17 cellular contexts compared by ENCODE assay signal in the genomic region with DNA sequence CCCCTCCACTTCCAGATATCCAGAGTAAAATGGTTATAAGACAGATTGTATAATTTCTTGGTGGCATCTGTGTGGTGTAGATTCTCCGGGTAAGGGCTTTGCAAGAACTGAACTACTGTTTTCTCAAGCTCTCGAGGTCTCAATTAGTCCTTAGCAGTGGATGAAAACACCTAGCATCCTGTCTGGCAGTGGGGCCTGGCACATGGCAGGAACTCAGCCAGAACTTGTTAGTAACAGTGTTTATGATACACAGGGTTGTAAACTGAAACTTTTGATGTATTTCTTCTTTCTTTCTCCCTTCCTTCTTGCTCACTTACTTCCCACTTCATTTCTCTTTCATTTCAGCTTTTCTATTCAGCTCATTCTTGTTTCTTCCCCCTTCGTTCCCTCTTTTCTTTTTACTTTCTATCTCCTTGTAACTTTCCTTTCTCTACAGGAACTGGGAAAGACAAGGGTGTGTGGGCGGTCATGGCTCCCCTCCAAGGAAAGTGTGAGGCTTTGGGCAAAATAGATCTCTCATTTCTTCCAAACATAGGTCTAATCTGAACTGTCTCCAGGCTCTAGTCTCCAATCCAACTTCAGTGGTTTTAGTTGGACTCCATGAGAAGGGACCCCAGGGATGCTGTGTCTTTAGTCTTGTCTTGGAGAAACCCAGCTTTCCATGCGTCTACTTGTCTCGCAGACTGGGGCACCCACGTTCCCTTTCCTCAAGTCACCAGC.
DNase-seq lines count a peak whose midpoint lies in the region; TF ChIP-seq lines count a peak whose summit lies in the region.
"Had no signal": no experiment of that assay in that cellular context is flagged by ENCODE, and none has a peak within 500 bp of the region (broad histone marks: within the 10 kb centered on the region; RNA-seq: fewer than 3 reads in every experiment).

No MANE protein-coding gene starts in this region.

- H3K4me3 ChIP-seq in adipocyte (ENCODE audit: low read length): peak overlapping the region; percentile 54
- no peak overlapping the region for H3K4me3 ChIP-seq in right atrium auricular region
- H3K4me3 ChIP-seq in skeletal muscle tissue (ENCODE audit: low read length in 3 of 3): no peak overlapping the region
- H3K4me3 ChIP-seq: GM12878, psoas muscle, SJSA1 had no signal

- no peaks in the 10 kb centered on the region for H3K36me3 ChIP-seq in adipocyte (ENCODE audit: control insufficient read depth, insufficient read depth, low read length, severe bottlenecking)
- no peaks in the 10 kb centered on the region for H3K36me3 ChIP-seq in right atrium auricular region
- H3K36me3 ChIP-seq in skeletal muscle tissue (ENCODE audit: control insufficient read depth in 3 of 3, insufficient read depth in 3 of 3, low read length in 3 of 3): no peaks in the 10 kb centered on the region
- H3K36me3 ChIP-seq: SJSA1 had no signal

- DNase-seq in Daoy (ENCODE audit: low read depth) (peak; percentile 12), adipocyte (ENCODE audit: low read depth) (peak; percentile 24), right atrium auricular region (ENCODE audit: low spot score) (peak; percentile 72), mesenteric fat pad (ENCODE audit: low spot score) (no peak), HuH-7.5 (ENCODE audit: low spot score) (no peak), chondrocyte (ENCODE audit: low spot score) (no peak), 8988T (no peak)
- DNase-seq: activated CD4-positive, alpha-beta T cell treated with anti-CD3 and anti-CD28 coated beads for 1 hour; activated gamma-delta T cell; foreskin keratinocyte; NCI-H1694 treated with DMSO at 0.1 percent for 48 hours; T-helper 9 cell had no signal

- H3K4me3 Mint-ChIP-seq in chondrocyte (ENCODE audit: unreplicated experiment): no peak overlapping the region
- H3K4me3 Mint-ChIP-seq: stimulated activated naive CD8-positive, alpha-beta T cell treated with anti-CD3 and anti-CD28 coated beads, Interleukin-15, Interleukin-2, amounts not matched to agents 100 ng/mL and 50 ng/mL, for 24 hours had no signal

- TF ChIP-seq CTCF in right atrium auricular region (IDR thresholded peaks at IDR 0.05) (no peak), chondrocyte (IDR thresholded peaks at IDR 0.05) (no peak)

- no peaks in the 10 kb centered on the region for H3K36me3 Mint-ChIP-seq in chondrocyte (ENCODE audit: low read depth)

- peaks cover 38% of the 10 kb centered on the region for H3K27me3 Mint-ChIP-seq in chondrocyte (ENCODE audit: low read depth)

- H3K27ac Mint-ChIP-seq in chondrocyte (ENCODE audit: unreplicated experiment): no peak overlapping the region
- H3K27ac Mint-ChIP-seq: stimulated activated naive CD8-positive, alpha-beta T cell treated with anti-CD3 and anti-CD28 coated beads, Interleukin-15, Interleukin-2, amounts not matched to agents 100 ng/mL and 50 ng/mL, for 24 hours had no signal

- peaks cover 5% of the 10 kb centered on the region for H3K4me1 Mint-ChIP-seq in chondrocyte (ENCODE audit: low read depth)

- peak overlapping the region; percentile 41 to 73 for H3K27ac ChIP-seq in right atrium auricular region
- peak overlapping the region; percentile 1 for H3K27ac ChIP-seq in skeletal muscle tissue (ENCODE audit: low read depth, low read length)
- H3K27ac ChIP-seq: foreskin keratinocyte, psoas muscle, SJSA1 had no signal

- peak overlapping the region; percentile 85 for H3K9ac ChIP-seq in adipocyte (ENCODE audit: low read length)
- no peak overlapping the region for H3K9ac ChIP-seq in skeletal muscle tissue (ENCODE audit: low read depth in 1 of 3, low read length in 3 of 3)

- peaks cover 70% of the 10 kb centered on the region for H3K4me1 ChIP-seq in adipocyte (ENCODE audit: control insufficient read depth, insufficient read depth, low read length)
- peaks cover 0 to 5% of the 10 kb centered on the region in 2 donors for H3K4me1 ChIP-seq in right atrium auricular region
- peaks cover 0 to 2% (median 0%) of the 10 kb centered on the region in 3 donors for H3K4me1 ChIP-seq in skeletal muscle tissue (ENCODE audit: control insufficient read depth in 3 of 3, insufficient read depth in 3 of 3, low read length in 3 of 3)
- H3K4me1 ChIP-seq: foreskin keratinocyte, psoas muscle, SJSA1 had no signal

- H3K9me3 Mint-ChIP-seq in chondrocyte (ENCODE audit: low read depth): no peaks in the 10 kb centered on the region
- H3K9me3 Mint-ChIP-seq: stimulated activated naive CD8-positive, alpha-beta T cell treated with anti-CD3 and anti-CD28 coated beads, Interleukin-15, Interleukin-2, amounts not matched to agents 100 ng/mL and 50 ng/mL, for 24 hours had no signal

- H3K27me3 ChIP-seq in adipocyte (replicated peaks; ENCODE audit: control insufficient read depth, insufficient read depth, low read length) (no peaks in the 10 kb centered on the region), right atrium auricular region (no peaks in the 10 kb centered on the region), skeletal muscle tissue (ENCODE audit: control insufficient read depth in 3 of 3, insufficient read depth in 3 of 3, low read length in 3 of 3) (no peaks in the 10 kb centered on the region)
- H3K27me3 ChIP-seq: foreskin keratinocyte, SJSA1 had no signal

- no peaks in the 10 kb centered on the region for H3K9me3 ChIP-seq in adipocyte (ENCODE audit: control insufficient read depth, low read length)
- H3K9me3 ChIP-seq in right atrium auricular region: no peaks in the 10 kb centered on the region
- no peaks in the 10 kb centered on the region for H3K9me3 ChIP-seq in skeletal muscle tissue (ENCODE audit: control insufficient read depth in 3 of 3, low read length in 3 of 3)
- H3K9me3 ChIP-seq: psoas muscle, SJSA1 had no signal

Comparison
In these comparisons a context has a peak if more than half of its experiments do, and no peak if none do; other contexts are left out.
1. DNase-seq: peak in Daoy (single experiment), adipocyte (single experiment) and right atrium auricular region (single experiment); none in mesenteric fat pad (single experiment), HuH-7.5 (single experiment), chondrocyte (single experiment) and 8988T (single experiment).